ENCODE assay signal across 1 cellular context in genomic region chr10:35640474-35640873, GRCh38.
TF ChIP-seq lines count a peak whose summit lies in the region.

No MANE protein-coding gene starts in this region.

TF ChIP-seq in endothelial cell of umbilical vein, 7 proteins besides CTCF, POLR2A, EP300 and RAD21:
- TF ChIP-seq FOS (IDR thresholded peaks at IDR 0.05; ENCODE audit: borderline replicate concordance, insufficient read depth, low read length) (no peak), POLR2AphosphoS5 (IDR thresholded peaks at IDR 0.05; ENCODE audit: insufficient read depth, low read depth, low read length) (no peak), EZH2 (IDR thresholded peaks at IDR 0.05; ENCODE audit: borderline replicate concordance, low read depth, low read length, severe bottlenecking) (no peak), JUN (IDR thresholded peaks at IDR 0.05; ENCODE audit: borderline replicate concordance, insufficient read depth, insufficient read length, low read depth) (no peak), MAX (IDR thresholded peaks at IDR 0.05; ENCODE audit: insufficient read depth, insufficient read length) (no peak), MYC (IDR thresholded peaks at IDR 0.05; ENCODE audit: low read depth, low read length) (no peak), GATA2 (IDR thresholded peaks at IDR 0.05; ENCODE audit: insufficient read depth, insufficient read length, low read depth, low read length) (no peak)
